Comparison of ENCODE assay signal across 11 cellular contexts in genomic region chr11:132962026-132962425, GRCh38.
A peak's percentile ranks its signal among the peaks of the same experiment; 100 is the strongest.
DNase-seq lines count a peak whose midpoint lies in the region; ATAC-seq and TF ChIP-seq lines count a peak whose summit lies in the region.
"Had no signal": no experiment of that assay in that cellular context is flagged by ENCODE, and none has a peak within 500 bp of the region (broad histone marks: within the 10 kb centered on the region; RNA-seq: fewer than 3 reads in every experiment).

No MANE protein-coding gene starts in this region.

- 33 to 53% methylated on average over 1 to 6 of the region's 6 CpGs for WGBS in transverse colon (ENCODE audit: low coverage in 1 of 2), 2 donors

- no peaks in the 10 kb centered on the region for H3K36me3 Mint-ChIP-seq in T-helper 2 cell treated with Interferon-gamma antibody and Interleukin-4, amounts not matched to agents 5 μg/mL and 100 μg/mL, for 36 hours (ENCODE audit: low read depth)

- no peaks in the 10 kb centered on the region for H3K9me3 Mint-ChIP-seq in T-helper 2 cell treated with Interferon-gamma antibody and Interleukin-4, amounts not matched to agents 5 μg/mL and 100 μg/mL, for 36 hours

- TF ChIP-seq CTCF in fibroblast of pulmonary artery (IDR thresholded peaks at IDR 0.05; ENCODE audit: low read length, missing control alignments) (no peak), transverse colon (IDR thresholded peaks at IDR 0.05) (no peak)

- H3K27ac Mint-ChIP-seq in T-helper 2 cell treated with Interferon-gamma antibody and Interleukin-4, amounts not matched to agents 5 μg/mL and 100 μg/mL, for 36 hours = no peak overlapping the region

- H3K9me3 ChIP-seq in transverse colon = no peaks in the 10 kb centered on the region

- no peaks in the 10 kb centered on the region for H3K4me1 Mint-ChIP-seq in T-helper 2 cell treated with Interferon-gamma antibody and Interleukin-4, amounts not matched to agents 5 μg/mL and 100 μg/mL, for 36 hours (ENCODE audit: low read depth)

- intact Hi-C loops in posterior cingulate gyrus (cut with DNase I) (no loop called here), transverse colon (cut with DNase I; ENCODE audit: low total_unique reads) (no loop called here)

- peaks cover 0 to 6% (median 0%) of the 10 kb centered on the region in 4 donors for H3K4me1 ChIP-seq in transverse colon
- H3K4me1 ChIP-seq: heart right ventricle had no signal

- in situ Hi-C loops in transverse colon (cut with MboI; ENCODE audit: low pct_ligation_motif_present in 1 of 4, low pct_unique_long_range_greater_than_20kb in 1 of 4, low sequenced_read_pairs in 3 of 4) = no loop called here

- no peak for TF ChIP-seq EP300 in transverse colon (IDR thresholded peaks at IDR 0.05; ENCODE audit: low read depth)

- no peak for ATAC-seq in HG03139 (IDR thresholded peaks at IDR 0.05; ENCODE audit: unreplicated experiment)
- ATAC-seq: right cardiac atrium had no signal

- no peak overlapping the region for H3K27ac ChIP-seq in transverse colon
- H3K27ac ChIP-seq: heart right ventricle had no signal

- H3K27me3 ChIP-seq in transverse colon = no peaks in the 10 kb centered on the region

- no peak overlapping the region for H3K4me3 ChIP-seq in fibroblast of pulmonary artery (replicated peaks; ENCODE audit: low read depth, low read length)
- H3K4me3 ChIP-seq in transverse colon = no peak overlapping the region
- H3K4me3 ChIP-seq: heart right ventricle had no signal

- no peak for TF ChIP-seq POLR2A in transverse colon (IDR thresholded peaks at IDR 0.05)

- no peak overlapping the region for H3K4me3 Mint-ChIP-seq in T-helper 2 cell treated with Interferon-gamma antibody and Interleukin-4, amounts not matched to agents 5 μg/mL and 100 μg/mL, for 36 hours

- DNase-seq in EH (ENCODE audit: low read depth) (peak; percentile 96), RKO (ENCODE audit: low spot score) (peak; percentile 7), fibroblast of pulmonary artery (ENCODE audit: low read depth) (peak; percentile 5), posterior cingulate gyrus (peak in 9 of 10 donors; percentile 54 to 96 (median 76)), NCI-H226 (no peak), transverse colon (no peak)
- no peak for DNase-seq in T-helper 2 cell treated with Interferon-gamma antibody and Interleukin-4, amounts not matched to agents 5 μg/mL and 100 μg/mL, for 36 hours (ENCODE audit: low spot score)
- DNase-seq: activated effector memory CD4-positive, alpha-beta T cell treated with anti-CD3 and anti-CD28 coated beads, Interleukin-2, amount 50 U/mL, for 16 hours; heart right ventricle; right cardiac atrium had no signal

- H3K27me3 Mint-ChIP-seq in T-helper 2 cell treated with Interferon-gamma antibody and Interleukin-4, amounts not matched to agents 5 μg/mL and 100 μg/mL, for 36 hours (ENCODE audit: low read depth) = no peaks in the 10 kb centered on the region

- no peaks in the 10 kb centered on the region for H3K36me3 ChIP-seq in transverse colon
- H3K36me3 ChIP-seq: heart right ventricle had no signal

Comparison
In these comparisons a context has a peak if more than half of its experiments do, and no peak if none do; other contexts are left out.
1. DNase-seq: peak in EH (single experiment), RKO (single experiment), fibroblast of pulmonary artery (single experiment) and posterior cingulate gyrus (9 of 10); none in T-helper 2 cell treated with Interferon-gamma antibody and Interleukin-4, amounts not matched to agents 5 μg/mL and 100 μg/mL, for 36 hours (single experiment), NCI-H226 (single experiment) and transverse colon (single experiment).